10 cellular contexts compared by ENCODE assay signal in the genomic region with DNA sequence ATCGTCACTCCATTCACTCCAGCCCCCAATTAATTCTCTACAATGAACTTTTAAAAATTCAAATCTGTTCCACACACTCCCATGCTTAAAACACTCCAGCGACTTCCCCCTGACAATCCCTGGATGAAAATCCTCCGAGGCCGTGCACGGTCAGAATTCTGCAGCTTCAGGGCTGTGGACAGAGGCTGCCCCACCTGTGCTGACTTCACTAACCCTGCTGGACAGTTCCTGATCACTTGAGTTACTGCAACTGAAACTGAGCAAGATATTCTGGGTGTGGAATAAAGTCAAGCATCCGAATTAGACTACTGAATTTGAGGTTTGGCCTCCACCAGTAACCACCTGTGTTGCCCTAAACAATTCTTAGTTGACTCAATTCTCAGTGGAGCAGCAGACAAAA. TPM values are rescaled to one million over a fixed set of nuclear protein-coding genes. Genes with fewer than 3 reads are reported as not detected.
DNase-seq lines count a peak whose midpoint lies in the region; ATAC-seq and TF ChIP-seq lines count a peak whose summit lies in the region.
"Had no signal": no experiment of that assay in that cellular context is flagged by ENCODE, and none has a peak within 500 bp of the region (broad histone marks: within the 10 kb centered on the region; RNA-seq: fewer than 3 reads in every experiment).

No MANE protein-coding gene starts in this region.

- H3K27me3 ChIP-seq in HUES64 (ENCODE audit: insufficient read depth, low read length) = peaks cover 38% of the 10 kb centered on the region
- H3K27me3 ChIP-seq in body of pancreas = no peaks in the 10 kb centered on the region
- H3K27me3 ChIP-seq: heart left ventricle had no signal

- ATAC-seq in body of pancreas (no peak), naive B cell (ENCODE audit: low read depth in 2 of 2) (no peak), GM21576 (IDR thresholded peaks at IDR 0.05; ENCODE audit: unreplicated experiment) (no peak), HG03159 (IDR thresholded peaks at IDR 0.05; ENCODE audit: unreplicated experiment) (no peak)

- H3K4me3 Mint-ChIP-seq in naive B cell = peak overlapping the region; percentile 72 to 95 (median 93)

- TF ChIP-seq POLR2A in body of pancreas (IDR thresholded peaks at IDR 0.05) = no peak

- peak overlapping the region in 3 of 6 donors; percentile 10 to 93 (median 90) for H3K27ac Mint-ChIP-seq in naive B cell

- H3K9me3 ChIP-seq in HUES64 (ENCODE audit: insufficient read depth, low read depth, low read length) = no peaks in the 10 kb centered on the region
- no peaks in the 10 kb centered on the region for H3K9me3 ChIP-seq in body of pancreas
- H3K9me3 ChIP-seq: heart left ventricle had no signal

- no peaks in the 10 kb centered on the region for H3K36me3 Mint-ChIP-seq in naive B cell

- H3K36me3 ChIP-seq in HUES64 (ENCODE audit: insufficient read depth, low read length) (no peaks in the 10 kb centered on the region), body of pancreas (replicated peaks in 1 of 2; ENCODE audit: insufficient read depth in 1 of 2, low read depth in 2 of 2) (no peaks in the 10 kb centered on the region)

- no peak overlapping the region for H3K9ac ChIP-seq in HUES64 (ENCODE audit: low read depth, low read length)

- in situ Hi-C loops in ACHN (cut with HindIII; ENCODE audit: low pct_ligation_motif_present, low pct_unique_long_range_greater_than_20kb, low sequenced_read_pairs) = no loop called here

- H3K4me3 ChIP-seq in HUES64 (ENCODE audit: low read length) (peak overlapping the region; percentile 96), body of pancreas (no peak overlapping the region)

- H3K4me1 ChIP-seq in HUES64 (ENCODE audit: insufficient read depth, low read length) (peaks cover 6% of the 10 kb centered on the region; the same call in 1 of the 2 replicates), body of pancreas (peaks cover 20% of the 10 kb centered on the region)

- intact Hi-C loops in body of pancreas (cut with DNase I) = no loop called here

- no peak overlapping the region for H3K27ac ChIP-seq in HUES64 (ENCODE audit: low read depth, low read length)
- peak overlapping the region in 2 of 4 donors; percentile 2 to 97 for H3K27ac ChIP-seq in body of pancreas

- peak in 1 of 7 experiments; percentile 11 for TF ChIP-seq CTCF in body of pancreas (IDR thresholded peaks at IDR 0.05)

- H3K4me1 Mint-ChIP-seq in naive B cell = peaks cover 42 to 47% (median 44%) of the 10 kb centered on the region in 3 donors

- H3K9me3 Mint-ChIP-seq in naive B cell = no peaks in the 10 kb centered on the region

- 83% methylated on average over 6 of the region's 6 CpGs for WGBS in HUES64
- 28 to 31% methylated on average over 6 of the region's 6 CpGs for WGBS in body of pancreas, 2 donors

- DNase-seq in ACHN (peak; percentile 34), body of pancreas (peak in 3 of 4 donors; percentile 29 to 36 (median 36)), naive B cell (no peak), NCI-H1436 treated with DMSO at 0.1 percent for 48 hours (lab: John Stamatoyannopoulos, UW) (no peak)
- no peak for DNase-seq in activated CD4-positive, CD25-positive, alpha-beta regulatory T cell treated with anti-CD3 and anti-CD28 coated beads, Interleukin-2, amount 50 U/mL, for 72 hours
- DNase-seq: amniotic stem cell, heart left ventricle had no signal

- no peaks in the 10 kb centered on the region for H3K27me3 Mint-ChIP-seq in naive B cell

RNA-seq across cellular contexts. Expression of gene JAK1, which starts 1.0 kb away (rescaled TPM):
- polyA plus RNA-seq in HUES64 (2013, experiment 1 of 2) = 8.9 TPM
- polyA plus RNA-seq in HUES64 (2013, experiment 2 of 2) = 10.1 TPM
- 100 to 1,000 TPM; 106 to 136 TPM for total RNA-seq in body of pancreas
- polyA plus RNA-seq in naive B cell (ENCODE audit: low read depth in 6 of 6) = 100 to 1,000 TPM; 182 to 259 (median 194) TPM

Comparison
In these comparisons a context has a peak if more than half of its experiments do, and no peak if none do; other contexts are left out.
1. DNase-seq: peak in ACHN (single experiment) and body of pancreas (3 of 4); none in naive B cell (single experiment), activated CD4-positive, CD25-positive, alpha-beta regulatory T cell treated with anti-CD3 and anti-CD28 coated beads, Interleukin-2, amount 50 U/mL, for 72 hours (single experiment) and NCI-H1436 treated with DMSO at 0.1 percent for 48 hours (single experiment).